In the genomic region with DNA sequence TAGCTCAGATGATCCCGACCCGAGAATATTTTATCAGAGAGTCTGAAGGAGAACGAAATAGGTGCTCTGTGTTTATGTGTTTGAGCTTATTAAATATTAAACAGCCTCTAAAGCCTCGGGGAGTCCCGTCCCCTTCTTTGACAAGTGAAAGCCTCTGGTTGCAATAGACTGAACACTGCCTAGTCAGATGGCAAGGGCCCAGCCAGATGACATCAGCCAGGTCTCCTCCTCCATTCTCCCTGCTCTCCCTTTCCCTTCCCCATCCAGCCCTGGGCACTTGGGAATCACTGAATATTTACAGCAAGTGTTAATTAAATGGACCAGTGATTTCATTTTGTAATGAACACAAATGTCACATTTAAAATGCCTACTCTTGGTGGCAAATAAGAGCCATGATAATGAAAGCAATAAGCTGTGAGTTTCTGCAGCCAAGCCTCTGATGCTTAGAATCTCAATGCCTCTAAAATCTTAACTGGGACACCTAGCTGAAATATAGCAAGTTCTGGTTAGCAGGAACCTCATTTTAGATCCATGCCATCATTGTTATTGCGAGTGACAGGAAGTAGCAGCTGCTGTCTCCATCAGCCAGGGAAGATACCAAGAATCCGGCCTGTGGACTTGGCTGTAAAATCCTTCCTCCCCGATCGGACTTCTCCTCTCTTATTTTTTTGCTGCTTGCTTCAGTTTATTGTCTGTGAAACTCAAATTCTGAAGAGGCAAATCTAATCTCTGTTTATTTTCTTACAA, we compare ENCODE assay signal across 10 cellular contexts.
DNase-seq lines count a peak whose midpoint lies in the region; ATAC-seq, FAIRE-seq and TF ChIP-seq lines count a peak whose summit lies in the region.
"Had no signal": no experiment of that assay in that cellular context is flagged by ENCODE, and none has a peak within 500 bp of the region (broad histone marks: within the 10 kb centered on the region; RNA-seq: fewer than 3 reads in every experiment).

No MANE protein-coding gene starts in this region.

- DNase-seq in DMS53 (lab: John Stamatoyannopoulos, UW) (peak; percentile 14), DMS53 treated with DMSO at 0.1 percent for 48 hours (lab: John Stamatoyannopoulos, UW; ENCODE audit: unreplicated experiment) (no peak), body of pancreas (peak; percentile 31 to 48 (median 40)), HepG2 (ENCODE audit: low spot score) (no peak), thoracic aorta (ENCODE audit: low spot score) (no peak), NCI-H1436 (lab: John Stamatoyannopoulos, UW) (no peak), small intestine (no peak)
- no peak for DNase-seq in stimulated activated CD4-positive, alpha-beta T cell treated with anti-CD3 and anti-CD28 coated beads, Interleukin-4, amount 100 ng/mL, for 1 hour
- DNase-seq: activated CD4-positive, CD25-positive, alpha-beta regulatory T cell had no signal

- H3K4me3 ChIP-seq in body of pancreas (no peak overlapping the region), HepG2 (replicated peaks in 1 of 3; ENCODE audit: insufficient read depth in 1 of 3, low read depth in 2 of 3, low read length in 3 of 3) (no peak overlapping the region), thoracic aorta (peak overlapping the region; percentile 28), small intestine (ENCODE audit: low read depth in 1 of 2, low read length in 2 of 2) (no peak overlapping the region)

- peak overlapping the region in 2 of 4 donors; percentile 20 to 29 for H3K27ac ChIP-seq in body of pancreas
- no peak overlapping the region for H3K27ac ChIP-seq in HepG2 (ENCODE audit: extremely low read length, insufficient read depth, low read length)
- H3K27ac ChIP-seq in thoracic aorta: peak overlapping the region; percentile 69 to 80
- peak overlapping the region in 1 of 2 donors; percentile 38 for H3K27ac ChIP-seq in small intestine (ENCODE audit: low read depth in 1 of 2, low read length in 1 of 2)

- no peak for TF ChIP-seq EP300 in HepG2 (IDR thresholded peaks at IDR 0.05; ENCODE audit: low read depth in 2 of 2, low read length in 2 of 2)
- no peak for TF ChIP-seq EP300 in HepG2 (CRISPR knock-in tag; IDR thresholded peaks at IDR 0.05; ENCODE audit: borderline replicate concordance)

- ATAC-seq in body of pancreas (no peak), HepG2 (no peak), thoracic aorta (ENCODE audit: insufficient number of reproducible peaks, low FRiP score, low read depth) (peak; percentile 54)

- TF ChIP-seq POLR2A in body of pancreas (IDR thresholded peaks at IDR 0.05): no peak
- TF ChIP-seq POLR2A in HepG2 (IDR thresholded peaks at IDR 0.05; ENCODE audit: insufficient read depth in 1 of 2, low read depth in 2 of 2, low read length in 2 of 2): no peak

- POLR2A ChIA-PET in HepG2 (lab: Yijun Ruan, JAX): no interaction called here

- no peaks in the 10 kb centered on the region for H3K9me3 ChIP-seq in body of pancreas
- no peaks in the 10 kb centered on the region for H3K9me3 ChIP-seq in HepG2 (ENCODE audit: low read length)
- H3K9me3 ChIP-seq in thoracic aorta: no peaks in the 10 kb centered on the region
- H3K9me3 ChIP-seq in small intestine (ENCODE audit: control insufficient read depth, low read depth): no peaks in the 10 kb centered on the region

- H3K27me3 ChIP-seq in body of pancreas: no peaks in the 10 kb centered on the region
- peaks cover 2 to 25% of the 10 kb centered on the region in 2 experiments; a peak in 2 of 5 replicates for H3K27me3 ChIP-seq in HepG2 (ENCODE audit: control insufficient read depth in 1 of 2, insufficient read depth in 2 of 2, low read length in 2 of 2)
- H3K27me3 ChIP-seq in thoracic aorta (replicated peaks; ENCODE audit: insufficient read depth): no peaks in the 10 kb centered on the region
- H3K27me3 ChIP-seq in small intestine (ENCODE audit: control insufficient read depth in 2 of 2, insufficient read depth in 2 of 2, low read length in 2 of 2): no peaks in the 10 kb centered on the region

- H4K20me1 ChIP-seq in HepG2 (ENCODE audit: insufficient read depth, low read length): no peaks in the 10 kb centered on the region

- no peak overlapping the region for H3K9ac ChIP-seq in HepG2 (ENCODE audit: insufficient read depth, low read depth, low read length)

- no peaks in the 10 kb centered on the region for H3K79me2 ChIP-seq in HepG2 (ENCODE audit: insufficient read depth, low read length)

- TF ChIP-seq RAD21 in HepG2 (CRISPR knock-in tag; IDR thresholded peaks at IDR 0.05): no peak

- no TSS peak for BruUV-seq in HepG2 (replicated peaks; lab: Mats Ljungman, UMichigan)

- WGBS in body of pancreas, 2 donors: 52 to 63% methylated on average over 6 to 9 of the region's 9 CpGs
- 25% methylated on average over 9 of the region's 9 CpGs for WGBS in HepG2 (ENCODE audit: low lambda C conversion rate)
- 60 to 82% (median 68%) methylated on average over 9 of the region's 9 CpGs for WGBS in small intestine, 3 donors

- no peak overlapping the region for H3K4me2 ChIP-seq in HepG2 (ENCODE audit: low read depth, low read length)

- FAIRE-seq in HepG2 (lab: Jason Lieb, UNC) (no peak), small intestine (lab: Jason Lieb, UNC) (no peak)
- FAIRE-seq: A204.1 had no signal

- TF ChIP-seq CTCF in body of pancreas (IDR thresholded peaks at IDR 0.05) (no peak), HepG2 (CRISPR knock-in tag; IDR thresholded peaks at IDR 0.05) (no peak), thoracic aorta (IDR thresholded peaks at IDR 0.05) (no peak)

- CTCF ChIA-PET in HepG2 (lab: Yijun Ruan, JAX; ENCODE audit: low intra/inter-chr PET ratio, low total read pairs): no interaction called here

- intact Hi-C loops in body of pancreas (cut with DNase I) (loop anchor here (10.0 kb wide), 1 partner anchor 686 kb away; no protein-coding TSS in a partner anchor), HepG2 (cut with micrococcal nuclease; ENCODE audit: unreplicated experiment) (loop anchor here (5.0 kb wide), 2 partner anchors 453 to 688 kb away; no protein-coding TSS in a partner anchor)

- H3K4me1 ChIP-seq in body of pancreas (peaks cover 20% of the 10 kb centered on the region), HepG2 (ENCODE audit: insufficient read depth, low read length) (no peaks in the 10 kb centered on the region), thoracic aorta (ENCODE audit: control insufficient read depth in 1 of 2, low read depth in 2 of 2) (peaks cover 19 to 34% of the 10 kb centered on the region in 2 donors), small intestine (ENCODE audit: control insufficient read depth in 2 of 2, insufficient read depth in 1 of 2, low read depth in 1 of 2, low read length in 1 of 2) (peaks cover 0 to 2% of the 10 kb centered on the region in 2 donors)

- in situ Hi-C loops in HepG2 (cut with HindIII; ENCODE audit: extremely low pct_ligation_motif_present, low pct_unique_long_range_greater_than_20kb): no loop called here

- H2AFZ ChIP-seq in HepG2 (ENCODE audit: low read length): no peak overlapping the region

- H3K36me3 ChIP-seq in body of pancreas (replicated peaks in 1 of 2; ENCODE audit: insufficient read depth in 1 of 2, low read depth in 2 of 2): no peaks in the 10 kb centered on the region
- H3K36me3 ChIP-seq in HepG2 (replicated peaks in 1 of 2; ENCODE audit: control insufficient read depth in 1 of 2, insufficient read depth in 2 of 2, low read length in 2 of 2): no peaks in the 10 kb centered on the region
- no peaks in the 10 kb centered on the region for H3K36me3 ChIP-seq in thoracic aorta
- H3K36me3 ChIP-seq in small intestine (ENCODE audit: control insufficient read depth in 2 of 2, insufficient read depth in 2 of 2, low read length in 2 of 2): no peaks in the 10 kb centered on the region

TF ChIP-seq in HepG2, 621 proteins besides CTCF, POLR2A, EP300 and RAD21:
- TF ChIP-seq MAFG (CRISPR knock-in tag; IDR thresholded peaks at IDR 0.05) (no peak), ZSCAN22 (CRISPR knock-in tag; IDR thresholded peaks at IDR 0.05) (peak; percentile 79; the same call in 1 of the 2 replicates), GATA4 (IDR thresholded peaks at IDR 0.05; ENCODE audit: borderline replicate concordance, low read depth) (no peak), ZNF510 (CRISPR knock-in tag; IDR thresholded peaks at IDR 0.05; ENCODE audit: low read depth) (no peak), MEIS2 (CRISPR knock-in tag; IDR thresholded peaks at IDR 0.05) (no peak)

Comparison
In these comparisons a context has a peak if more than half of its experiments do, and no peak if none do; other contexts are left out.
1. DNase-seq: peak in DMS53 (single experiment) and body of pancreas (4 of 4); none in DMS53 treated with DMSO at 0.1 percent for 48 hours (single experiment), HepG2 (single experiment), thoracic aorta (single experiment), NCI-H1436 (single experiment), stimulated activated CD4-positive, alpha-beta T cell treated with anti-CD3 and anti-CD28 coated beads, Interleukin-4, amount 100 ng/mL, for 1 hour (single experiment) and small intestine (single experiment).